Comparison of ENCODE assay signal across 9 cellular contexts in genomic region chr10:71638087-71638576, GRCh38.
DNase-seq lines count a peak whose midpoint lies in the region; ATAC-seq and TF ChIP-seq lines count a peak whose summit lies in the region.
"Had no signal": no experiment of that assay in that cellular context is flagged by ENCODE, and none has a peak within 500 bp of the region (broad histone marks: within the 10 kb centered on the region; RNA-seq: fewer than 3 reads in every experiment).

No MANE protein-coding gene starts in this region.

- no peak overlapping the region for H2AFZ ChIP-seq in MM.1S (ENCODE audit: low read length)

- peak overlapping the region in 1 of 2 donors; percentile 11 for H3K4me3 ChIP-seq in left lung
- H3K4me3 ChIP-seq in upper lobe of right lung, result no peak overlapping the region
- no peak overlapping the region for H3K4me3 ChIP-seq in MM.1S (ENCODE audit: low read length)
- H3K4me3 ChIP-seq: thoracic aorta had no signal

- no peaks in the 10 kb centered on the region for H4K20me1 ChIP-seq in MM.1S (ENCODE audit: insufficient read depth, low read length)

- peaks cover 47% of the 10 kb centered on the region for H3K27me3 Mint-ChIP-seq in WTC11 (ENCODE audit: low read depth)

- peaks cover 66% of the 10 kb centered on the region for H3K4me1 Mint-ChIP-seq in WTC11

- H3K9me3 ChIP-seq in left lung (no peaks in the 10 kb centered on the region), upper lobe of right lung (no peaks in the 10 kb centered on the region), MM.1S (replicated peaks; ENCODE audit: insufficient read depth, low read length) (no peaks in the 10 kb centered on the region)
- H3K9me3 ChIP-seq: thoracic aorta had no signal

- peak; percentile 80 for DNase-seq in SIG-M5 treated with dmso at 0.1 percent for 504 hours (lab: John Stamatoyannopoulos, UW; ENCODE audit: unreplicated experiment)
- no peak for DNase-seq in SIG-M5 (lab: John Stamatoyannopoulos, UW)
- DNase-seq in WTC11 (ENCODE audit: low spot score), result no peak
- DNase-seq in left lung, result peak; percentile 84 to 89
- peak; percentile 75 for DNase-seq in upper lobe of right lung
- DNase-seq in MM.1S, result no peak
- no peak for DNase-seq in kidney glomerular epithelial cell (lab: John Stamatoyannopoulos, UW)

- H3K27ac ChIP-seq in left lung (peak overlapping the region in 1 of 2 donors; percentile 92), upper lobe of right lung (peak overlapping the region; percentile 13), MM.1S (ENCODE audit: low read length) (no peak overlapping the region)
- H3K27ac ChIP-seq: thoracic aorta had no signal

- no peaks in the 10 kb centered on the region for H3K79me2 ChIP-seq in MM.1S (ENCODE audit: low read length)

- no peaks in the 10 kb centered on the region for H3F3A ChIP-seq in MM.1S (ENCODE audit: insufficient read depth, low read length)

- H3K4me1 ChIP-seq in left lung (peaks cover 0 to 54% of the 10 kb centered on the region in 2 donors), upper lobe of right lung (peaks cover 6% of the 10 kb centered on the region), MM.1S (ENCODE audit: low read length) (no peaks in the 10 kb centered on the region)

- ATAC-seq in WTC11 (peak; percentile 23), left lung (peak; percentile 76), upper lobe of right lung (peak; percentile 88), HG02970 (IDR thresholded peaks at IDR 0.05; ENCODE audit: low FRiP score, unreplicated experiment) (no peak)

- H3K9ac ChIP-seq in MM.1S (ENCODE audit: low read length), result no peak overlapping the region

- H3K27me3 ChIP-seq in left lung, result no peaks in the 10 kb centered on the region
- no peaks in the 10 kb centered on the region for H3K27me3 ChIP-seq in upper lobe of right lung
- peaks cover 74% of the 10 kb centered on the region for H3K27me3 ChIP-seq in MM.1S (replicated peaks; ENCODE audit: insufficient read depth, low read length)

- no peaks in the 10 kb centered on the region for H3K36me3 Mint-ChIP-seq in WTC11

- no peaks in the 10 kb centered on the region for H3K9me2 ChIP-seq in MM.1S (replicated peaks; ENCODE audit: insufficient read depth, low read length)

- H3K4me2 ChIP-seq in MM.1S (ENCODE audit: low read depth, low read length), result no peak overlapping the region

- CTCF ChIA-PET in WTC11 (lab: Charles Lee), result interaction anchor here (1.0 to 2.8 kb wide), 7 partner anchors 10 to 318 kb away, joined by 6 to 23 read pairs (median 6); partner anchors contain the start of gene SLC29A3

- no peaks in the 10 kb centered on the region for H3K36me3 ChIP-seq in left lung
- H3K36me3 ChIP-seq in upper lobe of right lung, result no peaks in the 10 kb centered on the region
- H3K36me3 ChIP-seq in MM.1S (replicated peaks; ENCODE audit: insufficient read depth, low read length), result no peaks in the 10 kb centered on the region
- H3K36me3 ChIP-seq: thoracic aorta had no signal

- no peak overlapping the region for H3K4me3 Mint-ChIP-seq in WTC11

- no peaks in the 10 kb centered on the region for H3K9me3 Mint-ChIP-seq in WTC11

- POLR2A ChIA-PET in WTC11 (lab: Charles Lee), result interaction anchor here (1.0 kb wide), 1 partner anchor 25 kb away, joined by 3 read pairs; no protein-coding TSS in a partner anchor

- intact Hi-C loops in left lung (cut with DNase I) (no loop called here), upper lobe of right lung (cut with DNase I) (no loop called here)

- H3K27ac Mint-ChIP-seq in WTC11, result no peak overlapping the region; the same call in 1 of the 2 replicates

- TF ChIP-seq CTCF in WTC11 (IDR thresholded peaks at IDR 0.05) (no peak), left lung (IDR thresholded peaks at IDR 0.05) (no peak), upper lobe of right lung (IDR thresholded peaks at IDR 0.05) (no peak), MM.1S (IDR thresholded peaks at IDR 0.05; ENCODE audit: low read length) (no peak)

TF ChIP-seq in WTC11, 78 proteins besides CTCF, POLR2A, EP300 and RAD21:
- TF ChIP-seq JUN (CRISPR knock-in tag; IDR thresholded peaks at IDR 0.05) (no peak), NFE2L1 (CRISPR knock-in tag; IDR thresholded peaks at IDR 0.05) (no peak), GRHL2 (CRISPR knock-in tag; IDR thresholded peaks at IDR 0.05; ENCODE audit: insufficient replicate concordance, severe bottlenecking) (no peak), GABPB1 (CRISPR knock-in tag; IDR thresholded peaks at IDR 0.05) (peak; percentile 95), ZNF281 (CRISPR knock-in tag; IDR thresholded peaks at IDR 0.05) (no peak)
- TF ChIP-seq, protein P1, sequence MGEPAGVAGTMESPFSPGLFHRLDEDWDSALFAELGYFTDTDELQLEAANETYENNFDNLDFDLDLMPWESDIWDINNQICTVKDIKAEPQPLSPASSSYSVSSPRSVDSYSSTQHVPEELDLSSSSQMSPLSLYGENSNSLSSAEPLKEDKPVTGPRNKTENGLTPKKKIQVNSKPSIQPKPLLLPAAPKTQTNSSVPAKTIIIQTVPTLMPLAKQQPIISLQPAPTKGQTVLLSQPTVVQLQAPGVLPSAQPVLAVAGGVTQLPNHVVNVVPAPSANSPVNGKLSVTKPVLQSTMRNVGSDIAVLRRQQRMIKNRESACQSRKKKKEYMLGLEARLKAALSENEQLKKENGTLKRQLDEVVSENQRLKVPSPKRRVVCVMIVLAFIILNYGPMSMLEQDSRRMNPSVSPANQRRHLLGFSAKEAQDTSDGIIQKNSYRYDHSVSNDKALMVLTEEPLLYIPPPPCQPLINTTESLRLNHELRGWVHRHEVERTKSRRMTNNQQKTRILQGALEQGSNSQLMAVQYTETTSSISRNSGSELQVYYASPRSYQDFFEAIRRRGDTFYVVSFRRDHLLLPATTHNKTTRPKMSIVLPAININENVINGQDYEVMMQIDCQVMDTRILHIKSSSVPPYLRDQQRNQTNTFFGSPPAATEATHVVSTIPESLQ (CRISPR knock-in tag; IDR thresholded peaks at IDR 0.05), result no peak

Comparison
In these comparisons a context has a peak if more than half of its experiments do, and no peak if none do; other contexts are left out.
1. DNase-seq: peak in SIG-M5 treated with dmso at 0.1 percent for 504 hours (single experiment), left lung (2 of 2) and upper lobe of right lung (single experiment); none in SIG-M5 (single experiment), WTC11 (single experiment), MM.1S (single experiment) and kidney glomerular epithelial cell (single experiment).